Comparison of ENCODE assay signal across 16 cellular contexts in genomic region chr7:18873674-18874341, GRCh38.
A peak's percentile ranks its signal among the peaks of the same experiment; 100 is the strongest.
DNase-seq lines count a peak whose midpoint lies in the region; ATAC-seq and TF ChIP-seq lines count a peak whose summit lies in the region.
"Had no signal": no experiment of that assay in that cellular context is flagged by ENCODE, and none has a peak within 500 bp of the region (broad histone marks: within the 10 kb centered on the region; RNA-seq: fewer than 3 reads in every experiment).

No MANE protein-coding gene starts in this region.

- no peak overlapping the region for H3K4me3 Mint-ChIP-seq in WTC11
- H3K4me3 Mint-ChIP-seq in CD4-positive, alpha-beta memory T cell = no peak overlapping the region
- H3K4me3 Mint-ChIP-seq: activated B cell treated with CpG ODN at 0.5 μM for 24 hours had no signal

- no peaks in the 10 kb centered on the region for H3K27me3 ChIP-seq in CD4-positive, alpha-beta memory T cell (ENCODE audit: insufficient read depth, low read length)
- H3K27me3 ChIP-seq: dorsolateral prefrontal cortex had no signal

- H3K36me3 ChIP-seq in CD4-positive, alpha-beta memory T cell (ENCODE audit: insufficient read depth, low read length) = no peaks in the 10 kb centered on the region

- H3K27me3 Mint-ChIP-seq in WTC11 (ENCODE audit: low read depth) = no peaks in the 10 kb centered on the region
- no peaks in the 10 kb centered on the region for H3K27me3 Mint-ChIP-seq in CD4-positive, alpha-beta memory T cell
- H3K27me3 Mint-ChIP-seq: activated B cell treated with CpG ODN at 0.5 μM for 24 hours had no signal

- intact Hi-C loops in left ventricle myocardium superior (cut with micrococcal nuclease) = no loop called here
- intact Hi-C loops in CD4-positive, alpha-beta memory T cell (cut with micrococcal nuclease) = no loop called here

- no peak overlapping the region for H3K27ac Mint-ChIP-seq in WTC11
- no peak overlapping the region for H3K27ac Mint-ChIP-seq in CD4-positive, alpha-beta memory T cell
- H3K27ac Mint-ChIP-seq: activated B cell treated with CpG ODN at 0.5 μM for 24 hours had no signal

- peak; percentile 73 for TF ChIP-seq CTCF in AG09309 (IDR thresholded peaks at IDR 0.05; ENCODE audit: control insufficient read depth, insufficient read depth, low read depth, low read length, missing control alignments)
- TF ChIP-seq CTCF in WTC11 (IDR thresholded peaks at IDR 0.05) = peak; percentile 36; the same call in 1 of the 2 replicates

- no peak overlapping the region for H3K27ac ChIP-seq in CD4-positive, alpha-beta memory T cell (ENCODE audit: low read depth, low read length)
- H3K27ac ChIP-seq: dorsolateral prefrontal cortex, PC-9 had no signal

- DNase-seq in AG09309 (ENCODE audit: low read depth) (peak; percentile 33), HCEC 1CT (peak; percentile 40), WTC11 (ENCODE audit: low spot score) (peak; percentile 41), iPS-NIHi7 (ENCODE audit: extremely low spot score) (peak; percentile 71), NCI-H146 treated with DMSO at 0.1 percent for 48 hours (lab: John Stamatoyannopoulos, UW; ENCODE audit: unreplicated experiment) (no peak), left ventricle myocardium superior (no peak)
- DNase-seq in CD4-positive, alpha-beta memory T cell = no peak
- DNase-seq: activated B cell treated with CpG ODN at 0.5 μM for 24 hours; activated naive CD4-positive, alpha-beta T cell treated with Interleukin-2 at 50 U/mL for 16 hours; dorsolateral prefrontal cortex; NCI-H1417 treated with DMSO at 0.1 percent for 48 hours; nucleus accumbens; PC-9; stimulated activated CD4-positive, alpha-beta T cell treated with anti-CD3 and anti-CD28 coated beads, Interleukin-2, amount 100 ng/mL, for 48 hours; substantia nigra had no signal

- CTCF ChIA-PET in WTC11 (lab: Charles Lee) = interaction anchor here (0.6 to 1.0 kb wide), 2 partner anchors 178 to 1395 kb away, joined by 3 read pairs; no protein-coding TSS in a partner anchor
- CTCF ChIA-PET in CD4-positive, alpha-beta memory T cell (lab: Charles Lee; ENCODE audit: partially characterized antibody) = no interaction called here

- peaks cover 10% of the 10 kb centered on the region for H3K9me3 Mint-ChIP-seq in WTC11
- peaks cover 0 to 8% (median 3%) of the 10 kb centered on the region in 8 donors for H3K9me3 Mint-ChIP-seq in CD4-positive, alpha-beta memory T cell
- H3K9me3 Mint-ChIP-seq: activated B cell treated with CpG ODN at 0.5 μM for 24 hours had no signal

- no peaks in the 10 kb centered on the region for H3K4me1 Mint-ChIP-seq in WTC11
- no peaks in the 10 kb centered on the region for H3K4me1 Mint-ChIP-seq in CD4-positive, alpha-beta memory T cell
- H3K4me1 Mint-ChIP-seq: activated B cell treated with CpG ODN at 0.5 μM for 24 hours had no signal

- H3K36me3 Mint-ChIP-seq in WTC11 = 0 out of 2 replicates have a peak, but pooled peaks cover 1% of the 10 kb centered on the region
- H3K36me3 Mint-ChIP-seq in CD4-positive, alpha-beta memory T cell = no peaks in the 10 kb centered on the region

- no peaks in the 10 kb centered on the region for H3K4me1 ChIP-seq in CD4-positive, alpha-beta memory T cell (ENCODE audit: insufficient read depth, low read length)

- H3K9me3 ChIP-seq in CD4-positive, alpha-beta memory T cell (ENCODE audit: control insufficient read depth in 1 of 2, low read length in 2 of 2) = no peaks in the 10 kb centered on the region

- H3K4me3 ChIP-seq in AG09309 (ENCODE audit: control insufficient read depth, low read depth, low read length) = no peak overlapping the region
- H3K4me3 ChIP-seq in CD4-positive, alpha-beta memory T cell (ENCODE audit: low read length in 2 of 2) = no peak overlapping the region
- H3K4me3 ChIP-seq: dorsolateral prefrontal cortex, PC-9 had no signal

- POLR2A ChIA-PET in WTC11 (lab: Charles Lee) = interaction anchor here (0.7 kb wide), 1 partner anchor 212 kb away, joined by 4 read pairs; no protein-coding TSS in a partner anchor
- POLR2A ChIA-PET in CD4-positive, alpha-beta memory T cell (lab: Charles Lee; ENCODE audit: partially characterized antibody) = no interaction called here

- ATAC-seq in WTC11 (peak; percentile 100), HG02678 (IDR thresholded peaks at IDR 0.05; ENCODE audit: unreplicated experiment) (no peak), left ventricle myocardium superior (no peak)

TF ChIP-seq in WTC11, 78 proteins besides CTCF, POLR2A, EP300 and RAD21 (continues in another document):
- TF ChIP-seq FOXK1 (CRISPR knock-in tag; IDR thresholded peaks at IDR 0.05) = no peak
- TF ChIP-seq ZNF423 (CRISPR knock-in tag; IDR thresholded peaks at IDR 0.05) = no peak
- no peak for TF ChIP-seq EMX1 (CRISPR knock-in tag; IDR thresholded peaks at IDR 0.05)
- TF ChIP-seq ZNF512 (CRISPR knock-in tag; IDR thresholded peaks at IDR 0.05; ENCODE audit: borderline replicate concordance) = no peak
- no peak for TF ChIP-seq ETV6 (CRISPR knock-in tag; IDR thresholded peaks at IDR 0.05)
- TF ChIP-seq ZSCAN18 (CRISPR knock-in tag; IDR thresholded peaks at IDR 0.05) = no peak
- no peak for TF ChIP-seq TEAD4 (CRISPR knock-in tag; IDR thresholded peaks at IDR 0.05)
- TF ChIP-seq PRDM15 (CRISPR knock-in tag; IDR thresholded peaks at IDR 0.05) = no peak
- no peak for TF ChIP-seq HMGA2 (CRISPR knock-in tag; IDR thresholded peaks at IDR 0.05)
- TF ChIP-seq, protein P1, sequence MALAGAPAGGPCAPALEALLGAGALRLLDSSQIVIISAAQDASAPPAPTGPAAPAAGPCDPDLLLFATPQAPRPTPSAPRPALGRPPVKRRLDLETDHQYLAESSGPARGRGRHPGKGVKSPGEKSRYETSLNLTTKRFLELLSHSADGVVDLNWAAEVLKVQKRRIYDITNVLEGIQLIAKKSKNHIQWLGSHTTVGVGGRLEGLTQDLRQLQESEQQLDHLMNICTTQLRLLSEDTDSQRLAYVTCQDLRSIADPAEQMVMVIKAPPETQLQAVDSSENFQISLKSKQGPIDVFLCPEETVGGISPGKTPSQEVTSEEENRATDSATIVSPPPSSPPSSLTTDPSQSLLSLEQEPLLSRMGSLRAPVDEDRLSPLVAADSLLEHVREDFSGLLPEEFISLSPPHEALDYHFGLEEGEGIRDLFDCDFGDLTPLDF (CRISPR knock-in tag; IDR thresholded peaks at IDR 0.05) = no peak

Comparison
In these comparisons a context has a peak if more than half of its experiments do, and no peak if none do; other contexts are left out.
1. DNase-seq: peak in AG09309 (single experiment), HCEC 1CT (single experiment), WTC11 (single experiment) and iPS-NIHi7 (single experiment); none in NCI-H146 treated with DMSO at 0.1 percent for 48 hours (single experiment), left ventricle myocardium superior (single experiment) and CD4-positive, alpha-beta memory T cell (0 of 5).